ENCODE assay signal across 1 cellular context in genomic region chr14:91510171-91511013, GRCh38.
TF ChIP-seq lines count a peak whose summit lies in the region.

TSS of gene PPP4R3A (minus strand) at chr14:91510310. CDS start at chr14:91509647, 663 bp downstream.

TF ChIP-seq in WTC11, 78 proteins besides CTCF, POLR2A, EP300 and RAD21 (continued from another document and continues in another):
- TF ChIP-seq ZSCAN18 (CRISPR knock-in tag; IDR thresholded peaks at IDR 0.05) (no peak), ZNF396 (CRISPR knock-in tag; IDR thresholded peaks at IDR 0.05; ENCODE audit: borderline replicate concordance) (no peak), MXD4 (CRISPR knock-in tag; IDR thresholded peaks at IDR 0.05; ENCODE audit: borderline replicate concordance) (no peak), ZBTB21 (CRISPR knock-in tag; IDR thresholded peaks at IDR 0.05; ENCODE audit: borderline replicate concordance) (peak; percentile 91), ZNF121 (CRISPR knock-in tag; IDR thresholded peaks at IDR 0.05) (no peak), CREM (CRISPR knock-in tag; IDR thresholded peaks at IDR 0.05) (peak; percentile 98), E2F1 (CRISPR knock-in tag; IDR thresholded peaks at IDR 0.05) (peak; percentile 79; the same call in 1 of the 2 replicates), ZNF263 (CRISPR knock-in tag; IDR thresholded peaks at IDR 0.05; ENCODE audit: low read depth) (peak; percentile 50; the same call in 1 of the 2 replicates), NFE2L1 (CRISPR knock-in tag; IDR thresholded peaks at IDR 0.05) (peak; percentile 82; the same call in 1 of the 2 replicates), ZBTB43 (CRISPR knock-in tag; IDR thresholded peaks at IDR 0.05) (peak; percentile 92; the same call in 1 of the 2 replicates), CBFB (CRISPR knock-in tag; IDR thresholded peaks at IDR 0.05; ENCODE audit: low read depth) (peak; percentile 97; the same call in 1 of the 2 replicates), ZNF671 (CRISPR knock-in tag; IDR thresholded peaks at IDR 0.05) (no peak), NR2C2 (CRISPR knock-in tag; IDR thresholded peaks at IDR 0.05) (0 out of 2 replicates have a peak, but pooled peaks have one; percentile 53), ZNF219 (CRISPR knock-in tag; IDR thresholded peaks at IDR 0.05; ENCODE audit: borderline replicate concordance) (no peak), JUN (CRISPR knock-in tag; IDR thresholded peaks at IDR 0.05) (no peak), MYBL2 (CRISPR knock-in tag; IDR thresholded peaks at IDR 0.05) (peak; percentile 90; the same call in 1 of the 2 replicates), ZNF317 (CRISPR knock-in tag; IDR thresholded peaks at IDR 0.05; ENCODE audit: borderline replicate concordance, low read depth) (peak; percentile 57; the same call in 1 of the 2 replicates), ARID4B (CRISPR knock-in tag; IDR thresholded peaks at IDR 0.05; ENCODE audit: borderline replicate concordance) (peak; percentile 81; the same call in 1 of the 2 replicates), GTF2I (CRISPR knock-in tag; conservative IDR thresholded peaks at IDR 0.05) (no peak), FOXP1 (CRISPR knock-in tag; IDR thresholded peaks at IDR 0.05; ENCODE audit: borderline replicate concordance) (peak; percentile 87), ZNF138 (CRISPR knock-in tag; conservative IDR thresholded peaks at IDR 0.05) (no peak; the same call in 1 of the 2 replicates), PRRX2 (CRISPR knock-in tag; IDR thresholded peaks at IDR 0.05) (no peak), NFYB (CRISPR knock-in tag; conservative IDR thresholded peaks at IDR 0.05; ENCODE audit: low read depth) (peak; percentile 28; the same call in 1 of the 2 replicates), AFF4 (CRISPR knock-in tag; IDR thresholded peaks at IDR 0.05; ENCODE audit: borderline replicate concordance) (0 out of 2 replicates have a peak, but pooled peaks have one; percentile 4), GABPB1 (CRISPR knock-in tag; IDR thresholded peaks at IDR 0.05) (peak; percentile 70; the same call in 1 of the 2 replicates)
- TF ChIP-seq, protein P1, sequence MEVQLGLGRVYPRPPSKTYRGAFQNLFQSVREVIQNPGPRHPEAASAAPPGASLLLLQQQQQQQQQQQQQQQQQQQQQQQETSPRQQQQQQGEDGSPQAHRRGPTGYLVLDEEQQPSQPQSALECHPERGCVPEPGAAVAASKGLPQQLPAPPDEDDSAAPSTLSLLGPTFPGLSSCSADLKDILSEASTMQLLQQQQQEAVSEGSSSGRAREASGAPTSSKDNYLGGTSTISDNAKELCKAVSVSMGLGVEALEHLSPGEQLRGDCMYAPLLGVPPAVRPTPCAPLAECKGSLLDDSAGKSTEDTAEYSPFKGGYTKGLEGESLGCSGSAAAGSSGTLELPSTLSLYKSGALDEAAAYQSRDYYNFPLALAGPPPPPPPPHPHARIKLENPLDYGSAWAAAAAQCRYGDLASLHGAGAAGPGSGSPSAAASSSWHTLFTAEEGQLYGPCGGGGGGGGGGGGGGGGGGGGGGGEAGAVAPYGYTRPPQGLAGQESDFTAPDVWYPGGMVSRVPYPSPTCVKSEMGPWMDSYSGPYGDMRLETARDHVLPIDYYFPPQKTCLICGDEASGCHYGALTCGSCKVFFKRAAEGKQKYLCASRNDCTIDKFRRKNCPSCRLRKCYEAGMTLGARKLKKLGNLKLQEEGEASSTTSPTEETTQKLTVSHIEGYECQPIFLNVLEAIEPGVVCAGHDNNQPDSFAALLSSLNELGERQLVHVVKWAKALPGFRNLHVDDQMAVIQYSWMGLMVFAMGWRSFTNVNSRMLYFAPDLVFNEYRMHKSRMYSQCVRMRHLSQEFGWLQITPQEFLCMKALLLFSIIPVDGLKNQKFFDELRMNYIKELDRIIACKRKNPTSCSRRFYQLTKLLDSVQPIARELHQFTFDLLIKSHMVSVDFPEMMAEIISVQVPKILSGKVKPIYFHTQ (CRISPR knock-in tag; IDR thresholded peaks at IDR 0.05), result no peak
- TF ChIP-seq, protein P2, sequence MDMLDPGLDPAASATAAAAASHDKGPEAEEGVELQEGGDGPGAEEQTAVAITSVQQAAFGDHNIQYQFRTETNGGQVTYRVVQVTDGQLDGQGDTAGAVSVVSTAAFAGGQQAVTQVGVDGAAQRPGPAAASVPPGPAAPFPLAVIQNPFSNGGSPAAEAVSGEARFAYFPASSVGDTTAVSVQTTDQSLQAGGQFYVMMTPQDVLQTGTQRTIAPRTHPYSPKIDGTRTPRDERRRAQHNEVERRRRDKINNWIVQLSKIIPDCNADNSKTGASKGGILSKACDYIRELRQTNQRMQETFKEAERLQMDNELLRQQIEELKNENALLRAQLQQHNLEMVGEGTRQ (CRISPR knock-in tag; IDR thresholded peaks at IDR 0.05), result peak; percentile 64
- TF ChIP-seq, protein P3, sequence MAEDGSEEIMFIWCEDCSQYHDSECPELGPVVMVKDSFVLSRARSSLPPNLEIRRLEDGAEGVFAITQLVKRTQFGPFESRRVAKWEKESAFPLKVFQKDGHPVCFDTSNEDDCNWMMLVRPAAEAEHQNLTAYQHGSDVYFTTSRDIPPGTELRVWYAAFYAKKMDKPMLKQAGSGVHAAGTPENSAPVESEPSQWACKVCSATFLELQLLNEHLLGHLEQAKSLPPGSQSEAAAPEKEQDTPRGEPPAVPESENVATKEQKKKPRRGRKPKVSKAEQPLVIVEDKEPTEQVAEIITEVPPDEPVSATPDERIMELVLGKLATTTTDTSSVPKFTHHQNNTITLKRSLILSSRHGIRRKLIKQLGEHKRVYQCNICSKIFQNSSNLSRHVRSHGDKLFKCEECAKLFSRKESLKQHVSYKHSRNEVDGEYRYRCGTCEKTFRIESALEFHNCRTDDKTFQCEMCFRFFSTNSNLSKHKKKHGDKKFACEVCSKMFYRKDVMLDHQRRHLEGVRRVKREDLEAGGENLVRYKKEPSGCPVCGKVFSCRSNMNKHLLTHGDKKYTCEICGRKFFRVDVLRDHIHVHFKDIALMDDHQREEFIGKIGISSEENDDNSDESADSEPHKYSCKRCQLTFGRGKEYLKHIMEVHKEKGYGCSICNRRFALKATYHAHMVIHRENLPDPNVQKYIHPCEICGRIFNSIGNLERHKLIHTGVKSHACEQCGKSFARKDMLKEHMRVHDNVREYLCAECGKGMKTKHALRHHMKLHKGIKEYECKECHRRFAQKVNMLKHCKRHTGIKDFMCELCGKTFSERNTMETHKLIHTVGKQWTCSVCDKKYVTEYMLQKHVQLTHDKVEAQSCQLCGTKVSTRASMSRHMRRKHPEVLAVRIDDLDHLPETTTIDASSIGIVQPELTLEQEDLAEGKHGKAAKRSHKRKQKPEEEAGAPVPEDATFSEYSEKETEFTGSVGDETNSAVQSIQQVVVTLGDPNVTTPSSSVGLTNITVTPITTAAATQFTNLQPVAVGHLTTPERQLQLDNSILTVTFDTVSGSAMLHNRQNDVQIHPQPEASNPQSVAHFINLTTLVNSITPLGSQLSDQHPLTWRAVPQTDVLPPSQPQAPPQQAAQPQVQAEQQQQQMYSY (CRISPR knock-in tag; IDR thresholded peaks at IDR 0.05), result no peak
- TF ChIP-seq, protein P4, sequence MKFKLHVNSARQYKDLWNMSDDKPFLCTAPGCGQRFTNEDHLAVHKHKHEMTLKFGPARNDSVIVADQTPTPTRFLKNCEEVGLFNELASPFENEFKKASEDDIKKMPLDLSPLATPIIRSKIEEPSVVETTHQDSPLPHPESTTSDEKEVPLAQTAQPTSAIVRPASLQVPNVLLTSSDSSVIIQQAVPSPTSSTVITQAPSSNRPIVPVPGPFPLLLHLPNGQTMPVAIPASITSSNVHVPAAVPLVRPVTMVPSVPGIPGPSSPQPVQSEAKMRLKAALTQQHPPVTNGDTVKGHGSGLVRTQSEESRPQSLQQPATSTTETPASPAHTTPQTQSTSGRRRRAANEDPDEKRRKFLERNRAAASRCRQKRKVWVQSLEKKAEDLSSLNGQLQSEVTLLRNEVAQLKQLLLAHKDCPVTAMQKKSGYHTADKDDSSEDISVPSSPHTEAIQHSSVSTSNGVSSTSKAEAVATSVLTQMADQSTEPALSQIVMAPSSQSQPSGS (CRISPR knock-in tag; IDR thresholded peaks at IDR 0.05; ENCODE audit: borderline replicate concordance, low read depth), result no peak
